In the genomic region with DNA sequence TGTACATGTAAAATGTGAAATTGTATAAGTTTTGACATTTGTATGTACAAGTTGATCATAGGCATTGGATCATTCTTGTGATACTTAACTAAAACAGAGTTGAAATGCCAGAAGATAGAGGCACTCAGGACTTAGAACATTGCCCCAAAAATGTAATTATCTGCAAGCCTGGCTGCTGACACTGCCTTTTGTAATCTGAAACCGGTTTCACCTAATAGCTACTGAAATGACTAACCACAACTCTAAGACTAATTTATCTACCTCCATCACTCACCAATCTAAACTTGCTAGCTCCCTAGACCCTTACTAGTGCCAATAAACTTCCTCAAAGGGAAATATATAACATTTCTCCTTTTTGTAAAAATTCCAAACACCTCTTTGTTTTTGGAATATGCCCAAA, we compare ENCODE assay signal across 16 cellular contexts.
A peak's percentile ranks its signal among the peaks of the same experiment; 100 is the strongest.
DNase-seq lines count a peak whose midpoint lies in the region; ATAC-seq and TF ChIP-seq lines count a peak whose summit lies in the region.
"Had no signal": no experiment of that assay in that cellular context is flagged by ENCODE, and none has a peak within 500 bp of the region (broad histone marks: within the 10 kb centered on the region; RNA-seq: fewer than 3 reads in every experiment).

No MANE protein-coding gene starts in this region.

- no peaks in the 10 kb centered on the region for H3K27me3 Mint-ChIP-seq in MCF 10A (ENCODE audit: insufficient read depth, unreplicated experiment)
- H3K27me3 Mint-ChIP-seq in stimulated activated memory B cell treated with anti-CD40 and anti-IgM and Interleukin-4, amounts not matched to agents 10 μg/mL and 1 μg/mL and 100 μg/mL, for 72 hours = no peaks in the 10 kb centered on the region
- H3K27me3 Mint-ChIP-seq: CD4-positive, CD25-positive, alpha-beta regulatory T cell; T-helper 17 cell had no signal

- H3K9ac ChIP-seq in mammary epithelial cell (ENCODE audit: insufficient read depth, low read length) = no peak overlapping the region

- 9% methylated on average over 1 of the region's 1 CpG for WGBS in mammary epithelial cell (ENCODE audit: low coverage, missing lambda C conversion rate)

- intact Hi-C loops in mammary epithelial cell (cut with micrococcal nuclease) = no loop called here
- intact Hi-C loops in MCF 10A (cut with micrococcal nuclease) = no loop called here

- no peak overlapping the region for H3K4me3 Mint-ChIP-seq in MCF 10A (ENCODE audit: unreplicated experiment)
- no peak overlapping the region for H3K4me3 Mint-ChIP-seq in stimulated activated memory B cell treated with anti-CD40 and anti-IgM and Interleukin-4, amounts not matched to agents 10 μg/mL and 1 μg/mL and 100 μg/mL, for 72 hours
- H3K4me3 Mint-ChIP-seq: CD4-positive, CD25-positive, alpha-beta regulatory T cell; T-helper 17 cell had no signal

- H2AFZ ChIP-seq in mammary epithelial cell (ENCODE audit: low read depth, low read length) = no peak overlapping the region

- H3K36me3 ChIP-seq in mammary epithelial cell (ENCODE audit: insufficient read depth, low read length) = no peaks in the 10 kb centered on the region

- H3K36me3 Mint-ChIP-seq in MCF 10A (ENCODE audit: insufficient read depth, unreplicated experiment) = no peaks in the 10 kb centered on the region
- H3K36me3 Mint-ChIP-seq in stimulated activated memory B cell treated with anti-CD40 and anti-IgM and Interleukin-4, amounts not matched to agents 10 μg/mL and 1 μg/mL and 100 μg/mL, for 72 hours = no peaks in the 10 kb centered on the region
- H3K36me3 Mint-ChIP-seq: CD4-positive, CD25-positive, alpha-beta regulatory T cell had no signal

- no peak overlapping the region for H3K27ac Mint-ChIP-seq in MCF 10A (ENCODE audit: low read depth, unreplicated experiment)
- no peak overlapping the region for H3K27ac Mint-ChIP-seq in stimulated activated memory B cell treated with anti-CD40 and anti-IgM and Interleukin-4, amounts not matched to agents 10 μg/mL and 1 μg/mL and 100 μg/mL, for 72 hours
- H3K27ac Mint-ChIP-seq: CD4-positive, CD25-positive, alpha-beta regulatory T cell; T-helper 17 cell had no signal

- no peak overlapping the region for H3K27ac ChIP-seq in mammary epithelial cell (ENCODE audit: insufficient read depth, low read depth, low read length)

- no peaks in the 10 kb centered on the region for H3K9me3 ChIP-seq in mammary epithelial cell (replicated peaks; ENCODE audit: insufficient read depth, low read length)

- DNase-seq in mammary epithelial cell (peak; percentile 20), MCF 10A (ENCODE audit: unreplicated experiment) (no peak), NCI-H69 (lab: John Stamatoyannopoulos, UW) (peak; percentile 48), astrocyte of the spinal cord (ENCODE audit: low read depth, low spot score) (peak; percentile 3), NCI-H510A treated with DMSO at 0.1 percent for 48 hours (lab: John Stamatoyannopoulos, UW) (no peak)
- DNase-seq in activated CD4-positive, alpha-beta T cell treated with anti-CD3 and anti-CD28 coated beads for 1 hour = no peak
- DNase-seq: CD4-positive, CD25-positive, alpha-beta regulatory T cell; DMS79; GOT3; IMR-90; NCI-H146; NCI-H2081 treated with DMSO at 0.1 percent for 48 hours; NCI-H345; T-helper 17 cell had no signal

- H3K4me1 ChIP-seq in mammary epithelial cell (ENCODE audit: insufficient read depth, low read length) = no peaks in the 10 kb centered on the region

- H3K4me2 ChIP-seq in mammary epithelial cell (ENCODE audit: insufficient read depth, low read depth, low read length) = no peak overlapping the region

- H3K27me3 ChIP-seq in mammary epithelial cell (ENCODE audit: insufficient read depth, low read length) = no peaks in the 10 kb centered on the region

- CTCF ChIA-PET in mammary epithelial cell (lab: Charles Lee; ENCODE audit: low non-redundant PET) (no interaction called here), MCF 10A (lab: Yijun Ruan, JAX) (no interaction called here)

- no peaks in the 10 kb centered on the region for H3K9me3 Mint-ChIP-seq in MCF 10A (ENCODE audit: unreplicated experiment)
- H3K9me3 Mint-ChIP-seq in stimulated activated memory B cell treated with anti-CD40 and anti-IgM and Interleukin-4, amounts not matched to agents 10 μg/mL and 1 μg/mL and 100 μg/mL, for 72 hours = peaks cover 5% of the 10 kb centered on the region

- H4K20me1 ChIP-seq in mammary epithelial cell (ENCODE audit: insufficient read depth, low read length) = no peaks in the 10 kb centered on the region

- peaks cover 5% of the 10 kb centered on the region for H3K4me1 Mint-ChIP-seq in MCF 10A (ENCODE audit: insufficient read depth, unreplicated experiment)
- H3K4me1 Mint-ChIP-seq in stimulated activated memory B cell treated with anti-CD40 and anti-IgM and Interleukin-4, amounts not matched to agents 10 μg/mL and 1 μg/mL and 100 μg/mL, for 72 hours = no peaks in the 10 kb centered on the region
- H3K4me1 Mint-ChIP-seq: CD4-positive, CD25-positive, alpha-beta regulatory T cell; T-helper 17 cell had no signal

- BruUV-seq in mammary epithelial cell (replicated peaks; lab: Mats Ljungman, UMichigan) (no TSS peak), MCF 10A (replicated peaks; lab: Mats Ljungman, UMichigan) (no TSS peak)

- dilution Hi-C loops in mammary epithelial cell (cut with HindIII; ENCODE audit: low sequenced_read_pairs) = no loop called here

- ATAC-seq in GM19035 (IDR thresholded peaks at IDR 0.05; ENCODE audit: unreplicated experiment) = no peak
- ATAC-seq in stimulated activated memory B cell treated with anti-CD40 and anti-IgM and Interleukin-4, amounts not matched to agents 10 μg/mL and 1 μg/mL and 100 μg/mL, for 72 hours = no peak
- ATAC-seq: T-helper 17 cell had no signal

- H3K4me3 ChIP-seq in mammary epithelial cell (replicated peaks in 1 of 3; ENCODE audit: insufficient read depth in 1 of 3, low read depth in 2 of 3, low read length in 3 of 3) = no peak overlapping the region
- H3K4me3 ChIP-seq in astrocyte of the spinal cord (ENCODE audit: low read depth, low read length) = no peak overlapping the region

- H3K79me2 ChIP-seq in mammary epithelial cell (ENCODE audit: insufficient read depth, low read length) = no peaks in the 10 kb centered on the region

- TF ChIP-seq CTCF in mammary epithelial cell (conservative IDR thresholded peaks at IDR 0.05 in 1 of 2, IDR thresholded peaks at IDR 0.05 in 1 of 2; ENCODE audit: extremely low read depth in 1 of 2, insufficient read depth in 1 of 2, low read depth in 1 of 2, low read length in 2 of 2) (no peak), MCF 10A (IDR thresholded peaks at IDR 0.05; ENCODE audit: unreplicated experiment) (no peak), astrocyte of the spinal cord (IDR thresholded peaks at IDR 0.05; ENCODE audit: low read depth, low read length) (no peak)

- in situ Hi-C loops in mammary epithelial cell (cut with MboI; ENCODE audit: low sequenced_read_pairs in 2 of 2) = no loop called here
- in situ Hi-C loops in astrocyte of the spinal cord (cut with HindIII; ENCODE audit: low sequenced_read_pairs) = no loop called here

- POLR2A ChIA-PET in MCF 10A (lab: Yijun Ruan, JAX) = no interaction called here

Comparison
In these comparisons a context has a peak if more than half of its experiments do, and no peak if none do; other contexts are left out.
1. DNase-seq: peak in mammary epithelial cell (single experiment), NCI-H69 (single experiment) and astrocyte of the spinal cord (single experiment); none in MCF 10A (single experiment), activated CD4-positive, alpha-beta T cell treated with anti-CD3 and anti-CD28 coated beads for 1 hour (single experiment) and NCI-H510A treated with DMSO at 0.1 percent for 48 hours (single experiment).